Comparison of ENCODE assay signal across 9 cellular contexts in genomic region chr19:50328257-50329145, GRCh38. TPM values are rescaled to one million over a fixed set of nuclear protein-coding genes. Genes with fewer than 3 reads are reported as not detected.
DNase-seq lines count a peak whose midpoint lies in the region; ATAC-seq and TF ChIP-seq lines count a peak whose summit lies in the region.
"Had no signal": no experiment of that assay in that cellular context is flagged by ENCODE, and none has a peak within 500 bp of the region (broad histone marks: within the 10 kb centered on the region; RNA-seq: fewer than 3 reads in every experiment).

No MANE protein-coding gene starts in this region.

- peaks cover 0 to 14% (median 2%) of the 10 kb centered on the region in 7 donors for H3K9me3 Mint-ChIP-seq in CD4-positive, CD25-positive, alpha-beta regulatory T cell

- H3K4me3 Mint-ChIP-seq in CD4-positive, CD25-positive, alpha-beta regulatory T cell = peak overlapping the region; percentile 88 to 95 (median 90)

- H3K4me1 Mint-ChIP-seq in CD4-positive, CD25-positive, alpha-beta regulatory T cell = peaks cover 5 to 66% (median 46%) of the 10 kb centered on the region in 4 donors

- intact Hi-C loops in lower lobe of right lung (cut with DNase I) (no loop called here), upper lobe of right lung (cut with DNase I) (no loop called here)

- no peak overlapping the region for H3K27ac Mint-ChIP-seq in CD4-positive, CD25-positive, alpha-beta regulatory T cell

- no peaks in the 10 kb centered on the region for H3K36me3 ChIP-seq in CD4-positive, CD25-positive, alpha-beta regulatory T cell (ENCODE audit: control insufficient read depth, insufficient read depth, low read length)
- H3K36me3 ChIP-seq in lower lobe of right lung = no peaks in the 10 kb centered on the region
- no peaks in the 10 kb centered on the region for H3K36me3 ChIP-seq in upper lobe of right lung

- TF ChIP-seq CTCF in lower lobe of right lung (IDR thresholded peaks at IDR 0.05) = no peak
- no peak for TF ChIP-seq CTCF in upper lobe of right lung (IDR thresholded peaks at IDR 0.05)

- no peak for ATAC-seq in CD4-positive, CD25-positive, alpha-beta regulatory T cell (ENCODE audit: low read depth in 2 of 2)
- ATAC-seq in GM18867 (IDR thresholded peaks at IDR 0.05; ENCODE audit: unreplicated experiment) = peak; percentile 26
- peak; percentile 1 for ATAC-seq in HG03342 (IDR thresholded peaks at IDR 0.05; ENCODE audit: unreplicated experiment)
- no peak for ATAC-seq in lower lobe of right lung
- ATAC-seq in upper lobe of right lung = no peak

- H3K9me3 ChIP-seq in CD4-positive, CD25-positive, alpha-beta regulatory T cell (ENCODE audit: control insufficient read depth in 2 of 2, low read length in 2 of 2) = peaks cover 0 to 16% of the 10 kb centered on the region in 2 experiments
- H3K9me3 ChIP-seq in lower lobe of right lung = no peaks in the 10 kb centered on the region
- no peaks in the 10 kb centered on the region for H3K9me3 ChIP-seq in upper lobe of right lung

- H3K4me3 ChIP-seq in CD4-positive, CD25-positive, alpha-beta regulatory T cell (ENCODE audit: low read depth, low read length) = no peak overlapping the region
- H3K4me3 ChIP-seq in lower lobe of right lung (peak overlapping the region; percentile 52), upper lobe of right lung (peak overlapping the region; percentile 46)

- H3K27me3 ChIP-seq in CD4-positive, CD25-positive, alpha-beta regulatory T cell (ENCODE audit: control insufficient read depth, insufficient read depth, low read length) = peaks cover 4% of the 10 kb centered on the region
- H3K27me3 ChIP-seq in lower lobe of right lung (ENCODE audit: low read depth) (peaks cover 26% of the 10 kb centered on the region), upper lobe of right lung (peaks cover 10% of the 10 kb centered on the region)

- no peak overlapping the region for H3K27ac ChIP-seq in CD4-positive, CD25-positive, alpha-beta regulatory T cell (ENCODE audit: insufficient read depth, low read length, poor library complexity, severe bottlenecking)
- H3K27ac ChIP-seq in lower lobe of right lung (no peak overlapping the region), upper lobe of right lung (no peak overlapping the region)

- no peak for DNase-seq in CD4-positive, CD25-positive, alpha-beta regulatory T cell
- peak; percentile 54 to 68 for DNase-seq in activated T-cell treated with anti-CD3 and anti-CD28 coated beads, Interleukin-2, amount 50 U/mL, for 48 hours
- DNase-seq in lower lobe of right lung (peak; percentile 72), upper lobe of right lung (peak; percentile 79), mesenteric fat pad (ENCODE audit: low spot score) (no peak), kidney tubule cell (ENCODE audit: low spot score) (no peak)

- peaks cover 6% of the 10 kb centered on the region for H3K36me3 Mint-ChIP-seq in CD4-positive, CD25-positive, alpha-beta regulatory T cell

- peaks cover 44% of the 10 kb centered on the region for H3K27me3 Mint-ChIP-seq in CD4-positive, CD25-positive, alpha-beta regulatory T cell

- peaks cover 66% of the 10 kb centered on the region for H3K4me1 ChIP-seq in CD4-positive, CD25-positive, alpha-beta regulatory T cell (ENCODE audit: control insufficient read depth, insufficient read depth, low read length, poor library complexity, severe bottlenecking)
- peaks cover 40% of the 10 kb centered on the region for H3K4me1 ChIP-seq in lower lobe of right lung
- H3K4me1 ChIP-seq in upper lobe of right lung = peaks cover 31% of the 10 kb centered on the region

RNA-seq across cellular contexts. Expression of gene KCNC3, which starts 0.7 kb away (rescaled TPM):
- 1.4 TPM for total RNA-seq in CD4-positive, CD25-positive, alpha-beta regulatory T cell
- not detected for polyA plus RNA-seq in CD4-positive, CD25-positive, alpha-beta regulatory T cell
- total RNA-seq in lower lobe of right lung (11.1 TPM), upper lobe of right lung (12.8 TPM), mesenteric fat pad (1.6 TPM)
- total RNA-seq: M059J had no signal

RNA-seq across cellular contexts. Expression of gene NAPSA, which starts 36.9 kb away (rescaled TPM):
- 0.67 TPM for total RNA-seq in CD4-positive, CD25-positive, alpha-beta regulatory T cell
- polyA plus RNA-seq in CD4-positive, CD25-positive, alpha-beta regulatory T cell = 1 to 10 TPM; 1.2 to 2.2 (median 1.5) TPM
- total RNA-seq in lower lobe of right lung = 1,633 TPM
- total RNA-seq in upper lobe of right lung = 1,895 TPM
- 0.22 TPM for total RNA-seq in mesenteric fat pad

RNA-seq across cellular contexts. Expression of gene NR1H2, which starts 47.8 kb away (rescaled TPM):
- 213 TPM for total RNA-seq in CD4-positive, CD25-positive, alpha-beta regulatory T cell
- 10 to 100 TPM; 60.3 to 75.0 (median 70.3) TPM for polyA plus RNA-seq in CD4-positive, CD25-positive, alpha-beta regulatory T cell
- total RNA-seq in lower lobe of right lung = 100 TPM
- 101 TPM for total RNA-seq in upper lobe of right lung
- 68.7 TPM for total RNA-seq in mesenteric fat pad

RNA-seq across cellular contexts. Expression of gene POLD1, which starts 55.6 kb away (rescaled TPM):
- total RNA-seq in CD4-positive, CD25-positive, alpha-beta regulatory T cell = 28.1 TPM
- 10 to 100 TPM; 19.3 to 23.5 (median 21.3) TPM for polyA plus RNA-seq in CD4-positive, CD25-positive, alpha-beta regulatory T cell
- total RNA-seq in lower lobe of right lung (35.1 TPM), upper lobe of right lung (34.4 TPM), mesenteric fat pad (13.9 TPM)

Comparison
In these comparisons a context has a peak if more than half of its experiments do, and no peak if none do; other contexts are left out.
1. ATAC-seq: peak in GM18867 (single experiment) and HG03342 (single experiment); none in CD4-positive, CD25-positive, alpha-beta regulatory T cell (0 of 2), lower lobe of right lung (0 of 2) and upper lobe of right lung (single experiment).
2. DNase-seq: peak in activated T-cell treated with anti-CD3 and anti-CD28 coated beads, Interleukin-2, amount 50 U/mL, for 48 hours (2 of 2), lower lobe of right lung (single experiment) and upper lobe of right lung (single experiment); none in CD4-positive, CD25-positive, alpha-beta regulatory T cell (0 of 3), mesenteric fat pad (single experiment) and kidney tubule cell (single experiment).
3. RNA of gene NAPSA, which starts 36.9 kb away (total RNA-seq): 1,895 TPM in upper lobe of right lung (single experiment) and 1,633 TPM in lower lobe of right lung (single experiment); 0.67 TPM in CD4-positive, CD25-positive, alpha-beta regulatory T cell (single experiment) and 0.22 TPM in mesenteric fat pad (single experiment); every median in the first group is over 100 times any median in the second.